In the genomic region with DNA sequence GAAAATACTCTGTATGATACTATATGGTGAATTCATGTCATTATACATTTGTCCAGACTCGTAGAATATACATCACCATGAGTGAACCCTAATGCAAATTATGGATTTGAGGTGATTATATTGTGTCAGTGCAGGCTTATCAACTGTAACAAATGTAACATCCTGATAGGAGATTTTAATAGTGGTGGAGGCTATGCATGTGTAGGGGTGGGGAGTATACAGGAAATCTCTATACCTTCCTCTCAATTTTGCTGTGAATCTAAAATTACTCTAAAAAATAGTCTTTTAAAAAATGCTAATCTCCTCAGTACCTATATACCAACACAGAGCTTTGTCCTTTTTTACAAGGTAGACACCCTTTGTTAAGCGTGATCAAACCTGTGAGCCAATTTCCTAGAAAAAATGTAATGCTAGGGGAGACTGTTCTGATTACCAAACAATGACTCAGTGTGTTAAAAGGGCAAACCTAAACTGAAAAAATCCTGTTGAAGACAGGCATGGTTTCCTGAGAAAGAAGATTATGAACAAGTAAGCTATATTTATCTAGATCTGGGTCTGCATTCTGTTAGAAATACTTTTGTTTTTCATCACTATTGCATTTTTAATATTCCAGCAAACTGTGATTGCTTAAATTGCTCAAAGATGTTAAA, we compare ENCODE assay signal across 10 cellular contexts.
DNase-seq lines count a peak whose midpoint lies in the region; ATAC-seq lines count a peak whose summit lies in the region.
"Had no signal": no experiment of that assay in that cellular context is flagged by ENCODE, and none has a peak within 500 bp of the region (broad histone marks: within the 10 kb centered on the region; RNA-seq: fewer than 3 reads in every experiment).

No MANE protein-coding gene starts in this region.

- DNase-seq in SIG-M5 treated with dmso at 0.1 percent for 504 hours (lab: John Stamatoyannopoulos, UW; ENCODE audit: unreplicated experiment) (peak; percentile 29), SIG-M5 (lab: John Stamatoyannopoulos, UW) (no peak), NOMO-1 treated with DMSO at 0.1 percent for 48 hours (lab: John Stamatoyannopoulos, UW; ENCODE audit: unreplicated experiment) (peak; percentile 55), dermis microvascular lymphatic vessel endothelial cell (ENCODE audit: low read depth in 2 of 2) (peak; percentile 77 to 93), renal cortical epithelial cell (ENCODE audit: low read depth) (peak; percentile 88), posterior cingulate gyrus (no peak)
- DNase-seq in effector CD4-positive, alpha-beta T cell, result no peak
- DNase-seq: 8988T, anterior cingulate cortex had no signal

- no peak for ATAC-seq in HG03442 (IDR thresholded peaks at IDR 0.05; ENCODE audit: unreplicated experiment)

- intact Hi-C loops in posterior cingulate gyrus (cut with DNase I), result no loop called here

Comparison
In these comparisons a context has a peak if more than half of its experiments do, and no peak if none do; other contexts are left out.
1. DNase-seq: peak in SIG-M5 treated with dmso at 0.1 percent for 504 hours (single experiment), NOMO-1 treated with DMSO at 0.1 percent for 48 hours (single experiment), dermis microvascular lymphatic vessel endothelial cell (2 of 2) and renal cortical epithelial cell (single experiment); none in SIG-M5 (single experiment), posterior cingulate gyrus (0 of 10) and effector CD4-positive, alpha-beta T cell (single experiment).